Comparison of ENCODE assay signal across 26 cellular contexts in the genomic region with DNA sequence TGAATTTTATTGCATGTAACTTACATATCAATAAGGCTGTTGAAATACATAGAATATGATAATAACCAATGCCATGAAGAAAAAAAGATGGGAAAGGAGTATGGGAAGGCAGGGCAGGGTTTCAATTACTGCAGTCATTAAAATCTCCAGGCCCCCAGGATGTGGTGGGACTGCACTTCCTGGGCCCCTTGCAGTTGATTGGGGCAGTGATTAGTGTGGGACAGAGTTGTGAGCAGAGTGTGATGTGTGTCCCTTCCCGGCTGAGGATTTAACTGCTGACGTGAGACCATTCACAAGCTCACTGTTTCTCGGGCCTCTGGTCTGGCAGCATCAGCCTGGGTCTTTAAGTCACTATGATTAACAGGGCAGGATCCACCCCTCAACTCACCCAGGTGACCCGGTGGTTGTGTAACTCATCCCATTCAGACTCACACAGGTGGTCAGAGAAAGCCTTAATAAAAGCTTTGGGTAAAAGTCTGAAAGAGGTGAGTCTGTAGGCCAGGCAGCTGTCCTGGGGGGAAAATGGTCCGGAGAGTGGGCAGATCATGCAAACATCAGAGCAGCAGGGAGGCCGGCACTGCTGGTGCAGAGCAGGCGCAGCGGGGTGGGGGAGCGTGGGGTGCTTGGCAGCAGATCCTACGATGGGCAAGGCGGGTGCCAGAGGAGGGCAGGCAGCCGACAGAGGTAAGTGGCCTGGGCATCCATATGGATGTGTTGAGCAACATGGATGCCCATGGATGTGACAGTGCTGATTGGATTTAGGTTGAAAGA. TPM values are rescaled to one million over a fixed set of nuclear protein-coding genes. Genes with fewer than 3 reads are reported as not detected.
A peak's percentile ranks its signal among the peaks of the same experiment; 100 is the strongest.
DNase-seq lines count a peak whose midpoint lies in the region; ATAC-seq, FAIRE-seq and TF ChIP-seq lines count a peak whose summit lies in the region.
"Had no signal": no experiment of that assay in that cellular context is flagged by ENCODE, and none has a peak within 500 bp of the region (broad histone marks: within the 10 kb centered on the region; RNA-seq: fewer than 3 reads in every experiment).

No MANE protein-coding gene starts in this region.

- no peak for TF ChIP-seq RAD21 in GM12878 (IDR thresholded peaks at IDR 0.05; ENCODE audit: insufficient read depth, low read depth, low read length)

- no peaks in the 10 kb centered on the region for H3K36me3 Mint-ChIP-seq in activated CD8-positive, alpha-beta T cell treated with anti-CD3 and anti-CD28 coated beads, Interleukin-2, amount 10 ng/mL, durations not matched to agents 7 days and 5 days (ENCODE audit: low read depth)
- no peaks in the 10 kb centered on the region for H3K36me3 Mint-ChIP-seq in activated CD8-positive, alpha-beta T cell treated with anti-CD3 and anti-CD28 coated beads for 36 hours (ENCODE audit: low read depth)
- no peaks in the 10 kb centered on the region for H3K36me3 Mint-ChIP-seq in natural killer cell treated with Interleukin-12 subunit alpha and Interleukin-12 subunit beta and Interleukin-15 and Interleukin-18, amount 100 ng/mL, for 72 hours
- H3K36me3 Mint-ChIP-seq in activated T-helper 1 cell treated with anti-CD3 and anti-CD28 coated beads, Interleukin-12 subunit alpha, Interleukin-12 subunit beta, Interleukin-2, Interleukin-4 antibody, amounts not matched to agents 30 ng/mL and 10 ng/mL and 1 ng/mL, durations not matched to agents 14 hours and 24 hours and 36 hours (ENCODE audit: low read depth) = no peaks in the 10 kb centered on the region
- H3K36me3 Mint-ChIP-seq: CD14-positive monocyte had no signal

- TF ChIP-seq CTCF in activated CD8-positive, alpha-beta T cell treated with anti-CD3 and anti-CD28 coated beads for 36 hours (IDR thresholded peaks at IDR 0.05) = no peak
- TF ChIP-seq CTCF in GM12878 (IDR thresholded peaks at IDR 0.05 in 2 of 3, conservative IDR thresholded peaks at IDR 0.05 in 1 of 3; ENCODE audit: control insufficient read depth in 2 of 3, extremely low read depth in 1 of 3, insufficient read depth in 1 of 3, low read depth in 3 of 3, low read length in 3 of 3) (no peak), vagina (IDR thresholded peaks at IDR 0.05) (no peak), stomach (IDR thresholded peaks at IDR 0.05) (no peak)

- CTCF ChIA-PET in activated CD8-positive, alpha-beta T cell treated with anti-CD3 and anti-CD28 coated beads, Interleukin-2, amount 10 ng/mL, durations not matched to agents 7 days and 5 days (lab: Charles Lee) = interaction anchor here (1.0 to 2.4 kb wide), 2 partner anchors 8 to 10 kb away, joined by 3 to 18 read pairs; no protein-coding TSS in a partner anchor
- CTCF ChIA-PET in activated CD8-positive, alpha-beta T cell treated with anti-CD3 and anti-CD28 coated beads for 36 hours (lab: Charles Lee) = interaction anchor here (1.3 to 2.3 kb wide), 2 partner anchors 8 to 10 kb away, joined by 3 to 11 read pairs; no protein-coding TSS in a partner anchor
- CTCF ChIA-PET in GM12878 (lab: Yijun Ruan, JAX) = interaction anchor here (1.6 to 13.6 kb wide), 5 partner anchors 8 to 53 kb away, joined by 3 to 664 read pairs (median 11); partner anchors contain the start of gene ARHGAP22

- RAD21 ChIA-PET in GM12878 (lab: Charles Lee; ENCODE audit: unreplicated experiment) = interaction anchor here (1.0 to 15.3 kb wide), 5 partner anchors 8 to 54 kb away, joined by 3 to 383 read pairs (median 3); partner anchors contain the start of gene ARHGAP22

- 83% methylated on average over 12 of the region's 12 CpGs for WGBS in GM12878 (ENCODE audit: insufficient coverage, insufficient replicate concordance, low lambda C conversion rate, missing lambda C conversion rate)
- 73 to 84% (median 78%) methylated on average over 12 of the region's 12 CpGs for WGBS in stomach, 5 donors

- H3K4me1 ChIP-seq in GM12878 (ENCODE audit: control insufficient read depth, insufficient read depth, low read length) (peaks cover 7% of the 10 kb centered on the region; the same call in 1 of the 2 replicates), vagina (no peaks in the 10 kb centered on the region), stomach (no peaks in the 10 kb centered on the region)
- H3K4me1 ChIP-seq: Peyer's patch, SJCRH30 had no signal

- in situ Hi-C loops in GM12878 (cut with MboI) = no loop called here

- peaks cover 2% of the 10 kb centered on the region for H3K79me2 ChIP-seq in GM12878 (ENCODE audit: control insufficient read depth, insufficient read depth, low read length)

- H3K27ac Mint-ChIP-seq in activated CD8-positive, alpha-beta T cell treated with anti-CD3 and anti-CD28 coated beads, Interleukin-2, amount 10 ng/mL, durations not matched to agents 7 days and 5 days = no peak overlapping the region
- no peak overlapping the region for H3K27ac Mint-ChIP-seq in activated CD8-positive, alpha-beta T cell treated with anti-CD3 and anti-CD28 coated beads for 36 hours
- H3K27ac Mint-ChIP-seq in natural killer cell treated with Interleukin-12 subunit alpha and Interleukin-12 subunit beta and Interleukin-15 and Interleukin-18, amount 100 ng/mL, for 72 hours = peak overlapping the region; percentile 5 to 70
- no peak overlapping the region for H3K27ac Mint-ChIP-seq in activated T-helper 1 cell treated with anti-CD3 and anti-CD28 coated beads, Interleukin-12 subunit alpha, Interleukin-12 subunit beta, Interleukin-2, Interleukin-4 antibody, amounts not matched to agents 30 ng/mL and 10 ng/mL and 1 ng/mL, durations not matched to agents 14 hours and 24 hours and 36 hours
- H3K27ac Mint-ChIP-seq: CD14-positive monocyte had no signal

- H3K36me3 ChIP-seq in GM12878 (ENCODE audit: control insufficient read depth in 2 of 2, insufficient read depth in 2 of 2, low read length in 1 of 2) = no peaks in the 10 kb centered on the region
- H3K36me3 ChIP-seq in vagina = no peaks in the 10 kb centered on the region
- no peaks in the 10 kb centered on the region for H3K36me3 ChIP-seq in stomach
- H3K36me3 ChIP-seq: Peyer's patch, SJCRH30 had no signal

- H3K4me1 Mint-ChIP-seq in activated CD8-positive, alpha-beta T cell treated with anti-CD3 and anti-CD28 coated beads, Interleukin-2, amount 10 ng/mL, durations not matched to agents 7 days and 5 days (ENCODE audit: low read depth) = peaks cover 13% of the 10 kb centered on the region
- no peaks in the 10 kb centered on the region for H3K4me1 Mint-ChIP-seq in activated CD8-positive, alpha-beta T cell treated with anti-CD3 and anti-CD28 coated beads for 36 hours (ENCODE audit: low read depth)
- H3K4me1 Mint-ChIP-seq in natural killer cell treated with Interleukin-12 subunit alpha and Interleukin-12 subunit beta and Interleukin-15 and Interleukin-18, amount 100 ng/mL, for 72 hours (ENCODE audit: low read depth in 2 of 2) = peaks cover 8 to 26% of the 10 kb centered on the region in 2 donors
- no peaks in the 10 kb centered on the region for H3K4me1 Mint-ChIP-seq in activated T-helper 1 cell treated with anti-CD3 and anti-CD28 coated beads, Interleukin-12 subunit alpha, Interleukin-12 subunit beta, Interleukin-2, Interleukin-4 antibody, amounts not matched to agents 30 ng/mL and 10 ng/mL and 1 ng/mL, durations not matched to agents 14 hours and 24 hours and 36 hours (ENCODE audit: low read depth)

- intact Hi-C loops in activated CD8-positive, alpha-beta T cell treated with anti-CD3 and anti-CD28 coated beads for 36 hours (cut with micrococcal nuclease) = no loop called here
- intact Hi-C loops in GM12878 (cut with micrococcal nuclease; ENCODE audit: unreplicated experiment) (no loop called here), vagina (cut with DNase I) (no loop called here), stomach (cut with DNase I; ENCODE audit: low total_unique reads) (loop anchor here (2.0 kb wide), 1 partner anchor 92 kb away; no protein-coding TSS in a partner anchor)
- intact Hi-C loops in activated T-helper 1 cell treated with anti-CD3 and anti-CD28 coated beads, Interleukin-12 subunit alpha, Interleukin-12 subunit beta, Interleukin-2, Interleukin-4 antibody, amounts not matched to agents 30 ng/mL and 10 ng/mL and 1 ng/mL, durations not matched to agents 14 hours and 24 hours and 36 hours (cut with micrococcal nuclease) = no loop called here

- H3K27ac ChIP-seq in GM12878 (ENCODE audit: control insufficient read depth, insufficient read depth) = no peak overlapping the region
- H3K27ac ChIP-seq in vagina = no peak overlapping the region
- no peak overlapping the region for H3K27ac ChIP-seq in stomach
- H3K27ac ChIP-seq: Peyer's patch, SJCRH30 had no signal

- BruUV-seq in GM12878 (replicated peaks; lab: Mats Ljungman, UMichigan) = no TSS peak

- H3K9ac ChIP-seq in GM12878 (ENCODE audit: control insufficient read depth, insufficient read depth, low read length) = no peak overlapping the region

- TF ChIP-seq EP300 in GM12878 (IDR thresholded peaks at IDR 0.05; ENCODE audit: borderline replicate concordance in 1 of 2, control insufficient read depth in 1 of 2, low read depth in 2 of 2, low read length in 2 of 2) = no peak
- TF ChIP-seq EP300 in stomach (IDR thresholded peaks at IDR 0.05) = no peak

- no peak overlapping the region for H3K4me2 ChIP-seq in GM12878 (ENCODE audit: control insufficient read depth, insufficient read depth)

- no peaks in the 10 kb centered on the region for H3K9me3 Mint-ChIP-seq in activated CD8-positive, alpha-beta T cell treated with anti-CD3 and anti-CD28 coated beads, Interleukin-2, amount 10 ng/mL, durations not matched to agents 7 days and 5 days (ENCODE audit: insufficient read depth)
- H3K9me3 Mint-ChIP-seq in activated CD8-positive, alpha-beta T cell treated with anti-CD3 and anti-CD28 coated beads for 36 hours = no peaks in the 10 kb centered on the region
- no peaks in the 10 kb centered on the region for H3K9me3 Mint-ChIP-seq in natural killer cell treated with Interleukin-12 subunit alpha and Interleukin-12 subunit beta and Interleukin-15 and Interleukin-18, amount 100 ng/mL, for 72 hours
- H3K9me3 Mint-ChIP-seq in activated T-helper 1 cell treated with anti-CD3 and anti-CD28 coated beads, Interleukin-12 subunit alpha, Interleukin-12 subunit beta, Interleukin-2, Interleukin-4 antibody, amounts not matched to agents 30 ng/mL and 10 ng/mL and 1 ng/mL, durations not matched to agents 14 hours and 24 hours and 36 hours = no peaks in the 10 kb centered on the region
- H3K9me3 Mint-ChIP-seq: IgD-negative memory B cell had no signal

- no peak for FAIRE-seq in GM12878 (lab: Jason Lieb, UNC)
- FAIRE-seq: GM12892 had no signal

- H3K9me3 ChIP-seq in GM12878 (replicated peaks; ENCODE audit: control insufficient read depth, insufficient read depth, low read length) (no peaks in the 10 kb centered on the region; the same call in 2 of the 3 replicates), vagina (no peaks in the 10 kb centered on the region), stomach (peaks cover 0 to under 1% (median 0%) of the 10 kb centered on the region in 4 donors)
- H3K9me3 ChIP-seq: Peyer's patch, SJCRH30 had no signal

- SMC1A ChIA-PET in GM12878 (lab: Charles Lee; ENCODE audit: uncharacterized antibody, unreplicated experiment) = interaction anchor here (0.7 to 15.1 kb wide), 9 partner anchors 8 to 39 kb away, joined by 3 to 298 read pairs (median 5); partner anchors contain the start of genes ARHGAP22 and WDFY4

- H3K27me3 Mint-ChIP-seq in activated CD8-positive, alpha-beta T cell treated with anti-CD3 and anti-CD28 coated beads, Interleukin-2, amount 10 ng/mL, durations not matched to agents 7 days and 5 days (ENCODE audit: low read depth) = peaks cover 41% of the 10 kb centered on the region
- peaks cover 6% of the 10 kb centered on the region for H3K27me3 Mint-ChIP-seq in activated CD8-positive, alpha-beta T cell treated with anti-CD3 and anti-CD28 coated beads for 36 hours
- peaks cover 21 to 58% of the 10 kb centered on the region in 2 donors for H3K27me3 Mint-ChIP-seq in natural killer cell treated with Interleukin-12 subunit alpha and Interleukin-12 subunit beta and Interleukin-15 and Interleukin-18, amount 100 ng/mL, for 72 hours
- peaks cover 36% of the 10 kb centered on the region for H3K27me3 Mint-ChIP-seq in activated T-helper 1 cell treated with anti-CD3 and anti-CD28 coated beads, Interleukin-12 subunit alpha, Interleukin-12 subunit beta, Interleukin-2, Interleukin-4 antibody, amounts not matched to agents 30 ng/mL and 10 ng/mL and 1 ng/mL, durations not matched to agents 14 hours and 24 hours and 36 hours (ENCODE audit: insufficient read depth)

- H3K4me3 ChIP-seq in GM12878 (no peak overlapping the region), vagina (no peak overlapping the region), stomach (no peak overlapping the region)
- H3K4me3 ChIP-seq: Peyer's patch, SJCRH30 had no signal

- no peak overlapping the region for H2AFZ ChIP-seq in GM12878 (ENCODE audit: control insufficient read depth, low read depth, low read length)

- no peak overlapping the region for H3K4me3 Mint-ChIP-seq in activated CD8-positive, alpha-beta T cell treated with anti-CD3 and anti-CD28 coated beads, Interleukin-2, amount 10 ng/mL, durations not matched to agents 7 days and 5 days
- no peak overlapping the region for H3K4me3 Mint-ChIP-seq in activated CD8-positive, alpha-beta T cell treated with anti-CD3 and anti-CD28 coated beads for 36 hours
- no peak overlapping the region for H3K4me3 Mint-ChIP-seq in natural killer cell treated with Interleukin-12 subunit alpha and Interleukin-12 subunit beta and Interleukin-15 and Interleukin-18, amount 100 ng/mL, for 72 hours
- no peak overlapping the region for H3K4me3 Mint-ChIP-seq in activated T-helper 1 cell treated with anti-CD3 and anti-CD28 coated beads, Interleukin-12 subunit alpha, Interleukin-12 subunit beta, Interleukin-2, Interleukin-4 antibody, amounts not matched to agents 30 ng/mL and 10 ng/mL and 1 ng/mL, durations not matched to agents 14 hours and 24 hours and 36 hours
- H3K4me3 Mint-ChIP-seq: CD14-positive monocyte had no signal

- H3K27me3 ChIP-seq in GM12878 (replicated peaks in 1 of 2; ENCODE audit: control insufficient read depth in 2 of 2, insufficient read depth in 2 of 2, low read length in 1 of 2) (no peaks in the 10 kb centered on the region), vagina (no peaks in the 10 kb centered on the region), stomach (peaks cover 0 to 3% (median 0%) of the 10 kb centered on the region in 3 donors)
- H3K27me3 ChIP-seq: Peyer's patch, SJCRH30 had no signal

- no peaks in the 10 kb centered on the region for H4K20me1 ChIP-seq in GM12878 (ENCODE audit: control insufficient read depth, insufficient read depth)

- TF ChIP-seq POLR2A in GM12878 (IDR thresholded peaks at IDR 0.05; ENCODE audit: low read depth, low read length) (no peak), vagina (IDR thresholded peaks at IDR 0.05) (no peak), stomach (IDR thresholded peaks at IDR 0.05) (no peak)

- ATAC-seq in activated CD8-positive, alpha-beta T cell treated with anti-CD3 and anti-CD28 coated beads, Interleukin-2, amount 10 ng/mL, durations not matched to agents 7 days and 5 days = no peak
- ATAC-seq in activated CD8-positive, alpha-beta T cell treated with anti-CD3 and anti-CD28 coated beads for 36 hours = no peak
- ATAC-seq in GM12878 = no peak; the same call in 1 of the 3 replicates
- peak in 1 of 2 donors; percentile 40 for ATAC-seq in natural killer cell treated with Interleukin-12 subunit alpha and Interleukin-12 subunit beta and Interleukin-15 and Interleukin-18, amount 100 ng/mL, for 72 hours
- no peak for ATAC-seq in HG02571 (IDR thresholded peaks at IDR 0.05; ENCODE audit: unreplicated experiment)
- ATAC-seq: HCT116 had no signal

- POLR2A ChIA-PET in activated CD8-positive, alpha-beta T cell treated with anti-CD3 and anti-CD28 coated beads, Interleukin-2, amount 10 ng/mL, durations not matched to agents 7 days and 5 days (lab: Charles Lee) = no interaction called here
- POLR2A ChIA-PET in activated CD8-positive, alpha-beta T cell treated with anti-CD3 and anti-CD28 coated beads for 36 hours (lab: Charles Lee) = no interaction called here
- POLR2A ChIA-PET in GM12878 (lab: Charles Lee) = interaction anchor here (1.8 kb wide), 1 partner anchor 39 kb away, joined by 6 read pairs; no protein-coding TSS in a partner anchor

- peak; percentile 14 for DNase-seq in activated CD8-positive, alpha-beta T cell treated with anti-CD3 and anti-CD28 coated beads, Interleukin-2, amount 10 ng/mL, durations not matched to agents 7 days and 5 days
- no peak for DNase-seq in activated CD8-positive, alpha-beta T cell treated with anti-CD3 and anti-CD28 coated beads for 36 hours
- DNase-seq in GM12878 (ENCODE audit: low read depth, low spot score) = peak; percentile 52
- DNase-seq in natural killer cell treated with Interleukin-12 subunit alpha and Interleukin-12 subunit beta and Interleukin-15 and Interleukin-18, amount 100 ng/mL, for 72 hours (ENCODE audit: low spot score) = no peak
- DNase-seq in vagina (ENCODE audit: extremely low spot score in 2 of 2) = peak; percentile 69 to 85
- no peak for DNase-seq in stomach
- DNase-seq in activated T-helper 1 cell treated with anti-CD3 and anti-CD28 coated beads, Interleukin-12 subunit alpha, Interleukin-12 subunit beta, Interleukin-2, Interleukin-4 antibody, amounts not matched to agents 30 ng/mL and 10 ng/mL and 1 ng/mL, durations not matched to agents 14 hours and 24 hours and 36 hours (ENCODE audit: low spot score) = no peak
- DNase-seq: 8988T; DMS 273 treated with DMSO at 0.1 percent for 48 hours; DMS79 treated with DMSO at 0.1 percent for 48 hours; GOT3; NCI-H1105; NCI-H146; NCI-H2029; NCI-H226; NCI-H510A treated with DMSO at 0.1 percent for 48 hours; NCI-H774; NK-92 treated with Interleukin-12 subunit alpha and Interleukin-12 subunit beta, amount 100 ng/mL, for 24 hours; Peyer's patch; SJCRH30 had no signal

RNA-seq across cellular contexts. Expression of gene WDFY4, which starts 36.3 kb away (rescaled TPM):
- total RNA-seq in activated CD8-positive, alpha-beta T cell treated with anti-CD3 and anti-CD28 coated beads, Interleukin-2, amount 10 ng/mL, durations not matched to agents 7 days and 5 days = under 1 TPM; 0.16 to 0.37 TPM
- 1 to 10 TPM in 1 of 2 experiments, under 1 TPM in 1; 0.90 to 1.1 TPM for total RNA-seq in activated CD8-positive, alpha-beta T cell treated with anti-CD3 and anti-CD28 coated beads for 36 hours
- total RNA-seq in GM12878 (2013; cell fraction: nucleolus; rRNA removed) = 484 and 561 TPM in 2 replicates
- total RNA-seq in GM12878 (2014; rRNA removed) (81.2 and 82.2 TPM in 2 replicates), GM12878 (2014; rRNA removed; fragmentation: Illumina TruSeq; extraction: Trizol) (36.3 and 38.1 TPM in 2 replicates), GM12878 (2021) (132 and 136 TPM in 2 replicates), vagina (6.4 TPM), stomach (1 to 10 TPM; 1.2 to 8.0 (median 7.0) TPM)
- 16.4 TPM for polyA plus RNA-seq in GM12878 (2011; ENCODE audit: low read depth)
- polyA plus RNA-seq in GM12878 (2011; rRNA removed) (24.4 and 58.0 TPM in 2 replicates), GM12878 (2014; fragmentation: Illumina TruSeq; extraction: Trizol) (34.4 and 49.4 TPM in 2 replicates), GM12878 (2014; fragmentation: Nextera tagmentation; extraction: Ambion mirVana) (10 to 100 TPM; 13.5 to 13.9 TPM), GM12878 (2014; rRNA removed) (70.3 and 78.5 TPM in 2 replicates), GM12878 (2016; fragmentation: Nextera tagmentation; extraction: Ambion mirVana) (10 to 100 TPM; 31.7 to 45.2 TPM), stomach (1 to 10 TPM in 2 of 3 donors, under 1 TPM in 1; 0.15 to 1.4 (median 1.1) TPM)
- polyA plus RNA-seq in GM12878 (2011; cell fraction: cytosol; rRNA removed) = 46.0 and 51.0 TPM in 2 replicates
- 214 and 216 TPM in 2 replicates for polyA plus RNA-seq in GM12878 (2011; cell fraction: nucleus; rRNA removed)
- 26.0 and 43.0 TPM in 2 replicates for polyA plus RNA-seq in GM12878 (2012)
- 149 and 180 TPM in 2 replicates for polyA minus RNA-seq in GM12878 (2011; rRNA and poly(A)+ RNA removed)
- 57.9 and 65.2 TPM in 2 replicates for polyA minus RNA-seq in GM12878 (2011; cell fraction: cytosol; rRNA and poly(A)+ RNA removed)
- polyA minus RNA-seq in GM12878 (2011; cell fraction: nucleus; rRNA and poly(A)+ RNA removed) = 153 and 224 TPM in 2 replicates
- 1 to 10 TPM in 1 of 2 donors, not detected in 1; 2.0 TPM for total RNA-seq in natural killer cell treated with Interleukin-12 subunit alpha and Interleukin-12 subunit beta and Interleukin-15 and Interleukin-18, amount 100 ng/mL, for 72 hours
- total RNA-seq in activated T-helper 1 cell treated with anti-CD3 and anti-CD28 coated beads, Interleukin-12 subunit alpha, Interleukin-12 subunit beta, Interleukin-2, Interleukin-4 antibody, amounts not matched to agents 30 ng/mL and 10 ng/mL and 1 ng/mL, durations not matched to agents 14 hours and 24 hours and 36 hours = 0.08 TPM in 1 of 2 replicates, not detected in the other
- total RNA-seq: SJCRH30 had no signal
- polyA plus RNA-seq: AG04450 had no signal

RNA-seq across cellular contexts. Expression of gene ARHGAP22, which starts 43.5 kb away (rescaled TPM):
- total RNA-seq in activated CD8-positive, alpha-beta T cell treated with anti-CD3 and anti-CD28 coated beads, Interleukin-2, amount 10 ng/mL, durations not matched to agents 7 days and 5 days = not detected
- total RNA-seq in activated CD8-positive, alpha-beta T cell treated with anti-CD3 and anti-CD28 coated beads for 36 hours = not detected
- total RNA-seq in GM12878 (2013; cell fraction: nucleolus; rRNA removed) = 17.6 and 21.3 TPM in 2 replicates
- total RNA-seq in GM12878 (2014; rRNA removed) (not detected in 2 replicates), GM12878 (2014; rRNA removed; fragmentation: Illumina TruSeq; extraction: Trizol) (not detected in 2 replicates), GM12878 (2021) (0.18 and 0.45 TPM in 2 replicates), vagina (3.2 TPM), stomach (10 to 100 TPM in 1 of 5 donors, 1 to 10 TPM in 3, not detected in 1; 2.0 to 28.6 (median 2.2) TPM)
- not detected for polyA plus RNA-seq in GM12878 (2011; ENCODE audit: low read depth)
- polyA plus RNA-seq in GM12878 (2011; rRNA removed) (0.61 and 1.0 TPM in 2 replicates), GM12878 (2014; fragmentation: Illumina TruSeq; extraction: Trizol) (not detected in 2 replicates), GM12878 (2014; fragmentation: Nextera tagmentation; extraction: Ambion mirVana) (under 1 TPM in 1 of 2 experiments, not detected in 1; 0.07 TPM), GM12878 (2014; rRNA removed) (0.08 TPM in 1 of 2 replicates, not detected in the other), GM12878 (2016; fragmentation: Nextera tagmentation; extraction: Ambion mirVana) (under 1 TPM in 1 of 2 experiments, not detected in 1; 0.56 TPM), stomach (1 to 10 TPM; 1.3 to 4.0 (median 2.2) TPM)
- polyA plus RNA-seq in GM12878 (2011; cell fraction: cytosol; rRNA removed) = 0.36 and 0.82 TPM in 2 replicates
- polyA plus RNA-seq in GM12878 (2011; cell fraction: nucleus; rRNA removed) = 2.2 and 2.9 TPM in 2 replicates
- polyA plus RNA-seq in GM12878 (2012) = 0.73 and 0.76 TPM in 2 replicates
- polyA minus RNA-seq in GM12878 (2011; rRNA and poly(A)+ RNA removed) = 0.73 and 0.88 TPM in 2 replicates
- not detected in 2 replicates for polyA minus RNA-seq in GM12878 (2011; cell fraction: cytosol; rRNA and poly(A)+ RNA removed)
- polyA minus RNA-seq in GM12878 (2011; cell fraction: nucleus; rRNA and poly(A)+ RNA removed) = 2.8 and 3.5 TPM in 2 replicates
- 1 to 10 TPM in 1 of 2 donors, under 1 TPM in 1; 0.14 to 1.8 TPM for total RNA-seq in natural killer cell treated with Interleukin-12 subunit alpha and Interleukin-12 subunit beta and Interleukin-15 and Interleukin-18, amount 100 ng/mL, for 72 hours
- 0.66 and 1.2 TPM in 2 replicates for total RNA-seq in activated T-helper 1 cell treated with anti-CD3 and anti-CD28 coated beads, Interleukin-12 subunit alpha, Interleukin-12 subunit beta, Interleukin-2, Interleukin-4 antibody, amounts not matched to agents 30 ng/mL and 10 ng/mL and 1 ng/mL, durations not matched to agents 14 hours and 24 hours and 36 hours
- total RNA-seq: SJCRH30 had no signal

Comparison
In these comparisons a context has a peak if more than half of its experiments do, and no peak if none do; other contexts are left out.
1. DNase-seq: peak in activated CD8-positive, alpha-beta T cell treated with anti-CD3 and anti-CD28 coated beads, Interleukin-2, amount 10 ng/mL, durations not matched to agents 7 days and 5 days (single experiment), GM12878 (single experiment) and vagina (2 of 2); none in activated CD8-positive, alpha-beta T cell treated with anti-CD3 and anti-CD28 coated beads for 36 hours (single experiment), natural killer cell treated with Interleukin-12 subunit alpha and Interleukin-12 subunit beta and Interleukin-15 and Interleukin-18, amount 100 ng/mL, for 72 hours (single experiment), stomach (single experiment) and activated T-helper 1 cell treated with anti-CD3 and anti-CD28 coated beads, Interleukin-12 subunit alpha, Interleukin-12 subunit beta, Interleukin-2, Interleukin-4 antibody, amounts not matched to agents 30 ng/mL and 10 ng/mL and 1 ng/mL, durations not matched to agents 14 hours and 24 hours and 36 hours (single experiment).
2. H3K27ac Mint-ChIP-seq: peak in natural killer cell treated with Interleukin-12 subunit alpha and Interleukin-12 subunit beta and Interleukin-15 and Interleukin-18, amount 100 ng/mL, for 72 hours (2 of 2); none in activated CD8-positive, alpha-beta T cell treated with anti-CD3 and anti-CD28 coated beads, Interleukin-2, amount 10 ng/mL, durations not matched to agents 7 days and 5 days (single experiment), activated CD8-positive, alpha-beta T cell treated with anti-CD3 and anti-CD28 coated beads for 36 hours (single experiment) and activated T-helper 1 cell treated with anti-CD3 and anti-CD28 coated beads, Interleukin-12 subunit alpha, Interleukin-12 subunit beta, Interleukin-2, Interleukin-4 antibody, amounts not matched to agents 30 ng/mL and 10 ng/mL and 1 ng/mL, durations not matched to agents 14 hours and 24 hours and 36 hours (single experiment).